In the genomic region with DNA sequence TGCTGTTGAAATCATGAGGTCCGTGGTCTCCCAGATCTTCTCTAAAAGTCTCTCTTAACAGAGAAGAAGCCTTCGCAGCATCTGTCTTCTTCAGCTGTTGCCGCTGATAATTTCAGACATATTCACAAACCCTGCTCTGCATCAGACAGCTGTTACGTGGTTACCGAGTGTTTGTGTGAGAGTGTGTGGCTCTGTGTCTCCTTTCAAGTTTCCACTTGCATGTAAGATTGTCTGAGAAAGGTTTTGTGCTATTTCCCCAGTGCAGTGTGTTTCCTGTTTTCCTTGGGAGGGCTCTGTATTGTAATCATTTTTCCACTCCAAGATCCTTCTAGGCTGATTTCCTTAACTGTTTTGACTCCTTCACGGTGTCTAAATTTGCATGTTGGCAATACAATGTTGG, we compare ENCODE assay signal across 1 cellular context.
TF ChIP-seq lines count a peak whose summit lies in the region.

No MANE protein-coding gene starts in this region.

TF ChIP-seq in H1, 55 proteins besides CTCF, POLR2A, EP300 and RAD21 (continued from another document):
- TF ChIP-seq POLR2AphosphoS5 (IDR thresholded peaks at IDR 0.05; ENCODE audit: low read depth, low read length) (no peak), SP4 (IDR thresholded peaks at IDR 0.05; ENCODE audit: low read length) (no peak), CBX8 (IDR thresholded peaks at IDR 0.05; ENCODE audit: borderline replicate concordance, low read depth, low read length) (no peak)
- TF ChIP-seq, protein P1, sequence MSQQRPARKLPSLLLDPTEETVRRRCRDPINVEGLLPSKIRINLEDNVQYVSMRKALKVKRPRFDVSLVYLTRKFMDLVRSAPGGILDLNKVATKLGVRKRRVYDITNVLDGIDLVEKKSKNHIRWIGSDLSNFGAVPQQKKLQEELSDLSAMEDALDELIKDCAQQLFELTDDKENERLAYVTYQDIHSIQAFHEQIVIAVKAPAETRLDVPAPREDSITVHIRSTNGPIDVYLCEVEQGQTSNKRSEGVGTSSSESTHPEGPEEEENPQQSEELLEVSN (IDR thresholded peaks at IDR 0.05): no peak
